11 cellular contexts compared by ENCODE assay signal in the genomic region with DNA sequence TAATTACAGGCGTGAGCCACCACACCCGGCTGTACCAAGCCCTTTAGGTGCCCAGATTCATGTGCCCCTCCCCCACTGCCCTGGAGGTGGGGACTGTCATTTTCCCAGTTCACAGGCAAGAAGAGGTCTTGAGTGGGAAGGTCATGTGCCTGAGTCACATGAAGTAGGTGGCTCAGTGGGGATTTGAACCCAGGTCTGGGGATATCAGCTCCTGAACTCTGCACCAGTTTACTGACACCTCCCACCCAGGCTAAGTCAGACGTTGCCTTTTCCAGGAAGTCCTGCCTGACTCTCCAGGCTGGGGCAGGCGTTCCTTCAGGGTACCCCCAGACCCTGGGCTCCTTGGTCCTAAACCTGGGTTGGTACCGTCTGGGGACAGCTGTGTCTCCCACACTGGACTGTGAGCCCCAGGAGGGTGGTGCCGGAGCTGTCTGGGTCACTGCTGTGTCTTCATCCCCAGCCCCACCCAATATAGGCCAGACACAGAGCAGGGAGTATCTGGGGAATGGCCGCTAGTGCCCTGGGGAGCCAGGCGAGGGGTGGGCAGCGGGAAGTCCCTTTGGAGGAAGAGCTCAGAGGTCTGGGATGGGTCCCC. TPM values are rescaled to one million over a fixed set of nuclear protein-coding genes. Genes with fewer than 3 reads are reported as not detected.
DNase-seq lines count a peak whose midpoint lies in the region; ATAC-seq and TF ChIP-seq lines count a peak whose summit lies in the region.
"Had no signal": no experiment of that assay in that cellular context is flagged by ENCODE, and none has a peak within 500 bp of the region (broad histone marks: within the 10 kb centered on the region; RNA-seq: fewer than 3 reads in every experiment).

No MANE protein-coding gene starts in this region.

- peaks cover 26 to 51% (median 41%) of the 10 kb centered on the region in 4 donors for H3K4me1 Mint-ChIP-seq in CD4-positive, alpha-beta memory T cell
- peaks cover 25 to 56% (median 50%) of the 10 kb centered on the region in 7 donors for H3K4me1 Mint-ChIP-seq in naive thymus-derived CD4-positive, alpha-beta T cell

- H3K27me3 ChIP-seq in CD4-positive, alpha-beta memory T cell (ENCODE audit: insufficient read depth, low read length) = no peaks in the 10 kb centered on the region
- H3K27me3 ChIP-seq in Panc1 (ENCODE audit: control insufficient read depth, insufficient read depth, low read length) = no peaks in the 10 kb centered on the region
- H3K27me3 ChIP-seq in effector memory CD4-positive, alpha-beta T cell (replicated peaks; ENCODE audit: control insufficient read depth, insufficient read depth, low read length, poor library complexity, severe bottlenecking) = no peaks in the 10 kb centered on the region
- H3K27me3 ChIP-seq in naive thymus-derived CD4-positive, alpha-beta T cell (ENCODE audit: control insufficient read depth in 2 of 2, insufficient read depth in 2 of 2, low read length in 2 of 2) = no peaks in the 10 kb centered on the region

- in situ Hi-C loops in Panc1 (cut with HindIII; ENCODE audit: low pct_unique_long_range_greater_than_20kb, low sequenced_read_pairs) = no loop called here

- intact Hi-C loops in CD4-positive, alpha-beta memory T cell (cut with micrococcal nuclease) = no loop called here
- intact Hi-C loops in Panc1 (cut with micrococcal nuclease; ENCODE audit: unreplicated experiment) = no loop called here
- intact Hi-C loops in naive thymus-derived CD4-positive, alpha-beta T cell (cut with micrococcal nuclease) = no loop called here

- BruUV-seq in Panc1 (replicated peaks; lab: Mats Ljungman, UMichigan) = no TSS peak

- POLR2A ChIA-PET in CD4-positive, alpha-beta memory T cell (lab: Charles Lee; ENCODE audit: partially characterized antibody) = interaction anchor here (1.1 kb wide), 1 partner anchor 126 kb away, joined by 3 read pairs; no protein-coding TSS in a partner anchor
- POLR2A ChIA-PET in Panc1 (lab: Charles Lee) = no interaction called here
- POLR2A ChIA-PET in naive thymus-derived CD4-positive, alpha-beta T cell (lab: Charles Lee) = interaction anchor here (1.0 to 1.7 kb wide), 2 partner anchors 8 to 13 kb away, joined by 4 read pairs; a partner anchor contains a TSS

- peak; percentile 32; the same call in 1 of the 2 replicates for ATAC-seq in Panc1
- no peak for ATAC-seq in naive thymus-derived CD4-positive, alpha-beta T cell
- no peak for ATAC-seq in GM19455 (IDR thresholded peaks at IDR 0.05; ENCODE audit: unreplicated experiment)

- peak overlapping the region; percentile 85 to 91 (median 91) for H3K27ac Mint-ChIP-seq in CD4-positive, alpha-beta memory T cell
- peak overlapping the region; percentile 25 to 89 (median 81) for H3K27ac Mint-ChIP-seq in naive thymus-derived CD4-positive, alpha-beta T cell

- H3K27me3 Mint-ChIP-seq in CD4-positive, alpha-beta memory T cell = no peaks in the 10 kb centered on the region
- H3K27me3 Mint-ChIP-seq in naive thymus-derived CD4-positive, alpha-beta T cell = no peaks in the 10 kb centered on the region

- no peak for DNase-seq in CD4-positive, alpha-beta memory T cell
- no peak for DNase-seq in Panc1 (ENCODE audit: low read depth, low spot score)
- DNase-seq in effector memory CD4-positive, alpha-beta T cell = no peak
- DNase-seq in naive thymus-derived CD4-positive, alpha-beta T cell = no peak
- DNase-seq in DMS153 treated with DMSO at 0.1 percent for 48 hours (lab: John Stamatoyannopoulos, UW; ENCODE audit: unreplicated experiment) = no peak
- no peak for DNase-seq in T1000 (lab: John Stamatoyannopoulos, UW)
- DNase-seq in activated gamma-delta T cell (lab: John Stamatoyannopoulos, UW) = no peak
- DNase-seq: DMS53, NCI-H2029, retina had no signal

- TF ChIP-seq CTCF in Panc1 (IDR thresholded peaks at IDR 0.05) = no peak

- H3K9me3 Mint-ChIP-seq in CD4-positive, alpha-beta memory T cell = no peaks in the 10 kb centered on the region
- no peaks in the 10 kb centered on the region for H3K9me3 Mint-ChIP-seq in naive thymus-derived CD4-positive, alpha-beta T cell

- no peaks in the 10 kb centered on the region for H3K9me3 ChIP-seq in CD4-positive, alpha-beta memory T cell (ENCODE audit: control insufficient read depth in 1 of 2, low read length in 2 of 2)
- no peaks in the 10 kb centered on the region for H3K9me3 ChIP-seq in Panc1 (ENCODE audit: control insufficient read depth, insufficient read depth, low read depth, low read length)
- H3K9me3 ChIP-seq in effector memory CD4-positive, alpha-beta T cell (ENCODE audit: control insufficient read depth, low read length) = no peaks in the 10 kb centered on the region
- H3K9me3 ChIP-seq in naive thymus-derived CD4-positive, alpha-beta T cell (ENCODE audit: control insufficient read depth in 2 of 3, low read length in 3 of 3) = no peaks in the 10 kb centered on the region

- H3K4me1 ChIP-seq in CD4-positive, alpha-beta memory T cell (ENCODE audit: insufficient read depth, low read length) = peaks cover 50% of the 10 kb centered on the region
- peaks cover 26% of the 10 kb centered on the region for H3K4me1 ChIP-seq in Panc1 (ENCODE audit: control insufficient read depth, insufficient read depth, low read length)
- peaks cover 28% of the 10 kb centered on the region for H3K4me1 ChIP-seq in effector memory CD4-positive, alpha-beta T cell (ENCODE audit: control insufficient read depth, insufficient read depth, low read length, poor library complexity, severe bottlenecking)
- peaks cover 24 to 38% of the 10 kb centered on the region in 2 donors for H3K4me1 ChIP-seq in naive thymus-derived CD4-positive, alpha-beta T cell (ENCODE audit: control insufficient read depth in 2 of 2, insufficient read depth in 2 of 2, low read length in 2 of 2)

- peak overlapping the region; percentile 70 for H3K27ac ChIP-seq in CD4-positive, alpha-beta memory T cell (ENCODE audit: low read depth, low read length)
- no peak overlapping the region for H3K27ac ChIP-seq in Panc1 (ENCODE audit: low read length)
- peak overlapping the region; percentile 71 for H3K27ac ChIP-seq in effector memory CD4-positive, alpha-beta T cell (ENCODE audit: insufficient read depth, low read length, poor library complexity, severe bottlenecking)
- H3K27ac ChIP-seq in naive thymus-derived CD4-positive, alpha-beta T cell (ENCODE audit: low read depth, low read length) = peak overlapping the region; percentile 59

- H3K36me3 ChIP-seq in CD4-positive, alpha-beta memory T cell (ENCODE audit: insufficient read depth, low read length) = peaks cover 14% of the 10 kb centered on the region
- H3K36me3 ChIP-seq in Panc1 (ENCODE audit: control insufficient read depth, insufficient read depth, low read length) = no peaks in the 10 kb centered on the region; the same call in 1 of the 2 replicates
- H3K36me3 ChIP-seq in effector memory CD4-positive, alpha-beta T cell (ENCODE audit: control insufficient read depth, insufficient read depth, low read length) = peaks cover 17% of the 10 kb centered on the region
- peaks cover 0 to 32% (median 3%) of the 10 kb centered on the region in 3 experiments for H3K36me3 ChIP-seq in naive thymus-derived CD4-positive, alpha-beta T cell (ENCODE audit: control insufficient read depth in 2 of 3, insufficient read depth in 3 of 3, low read length in 3 of 3)

- CTCF ChIA-PET in CD4-positive, alpha-beta memory T cell (lab: Charles Lee; ENCODE audit: partially characterized antibody) = interaction anchor here (1.1 to 2.2 kb wide), 5 partner anchors 8 to 126 kb away, joined by 3 to 7 read pairs (median 3); no protein-coding TSS in a partner anchor
- CTCF ChIA-PET in Panc1 (lab: Charles Lee) = interaction anchor here (0.6 kb wide), 1 partner anchor 41 kb away, joined by 6 read pairs; no protein-coding TSS in a partner anchor
- CTCF ChIA-PET in naive thymus-derived CD4-positive, alpha-beta T cell (lab: Charles Lee) = interaction anchor here (0.9 to 1.4 kb wide), 4 partner anchors 42 to 126 kb away, joined by 3 to 5 read pairs (median 4); no protein-coding TSS in a partner anchor

- H3K4me3 ChIP-seq in CD4-positive, alpha-beta memory T cell (ENCODE audit: low read length in 2 of 2) = no peak overlapping the region
- no peak overlapping the region for H3K4me3 ChIP-seq in Panc1 (ENCODE audit: low read depth in 2 of 2, low read length in 2 of 2)
- no peak overlapping the region for H3K4me3 ChIP-seq in effector memory CD4-positive, alpha-beta T cell (ENCODE audit: insufficient read depth, low read depth, low read length, poor library complexity, severe bottlenecking)
- no peak overlapping the region for H3K4me3 ChIP-seq in naive thymus-derived CD4-positive, alpha-beta T cell (ENCODE audit: low read length)

- peak overlapping the region in 6 of 8 donors; percentile 42 to 71 (median 53) for H3K4me3 Mint-ChIP-seq in CD4-positive, alpha-beta memory T cell
- H3K4me3 Mint-ChIP-seq in naive thymus-derived CD4-positive, alpha-beta T cell = peak overlapping the region in 6 of 10 donors; percentile 20 to 64 (median 48)

- peaks cover 10 to 29% of the 10 kb centered on the region in 2 donors for H3K36me3 Mint-ChIP-seq in CD4-positive, alpha-beta memory T cell
- H3K36me3 Mint-ChIP-seq in naive thymus-derived CD4-positive, alpha-beta T cell = peaks cover 0 to 25% (median 4%) of the 10 kb centered on the region in 5 donors

RNA-seq across cellular contexts. Expression of a gene that starts 8.6 kb away (rescaled TPM):
- 10 to 100 TPM; 89.8 to 92.8 TPM for total RNA-seq in CD4-positive, alpha-beta memory T cell
- polyA plus RNA-seq in CD4-positive, alpha-beta memory T cell = 10 to 100 TPM; 49.1 to 53.4 TPM
- total RNA-seq in Panc1 (2021; ENCODE audit: unreplicated experiment) = 101 TPM
- 108 TPM for polyA plus RNA-seq in Panc1 (2012; ENCODE audit: insufficient read length)
- total RNA-seq in naive thymus-derived CD4-positive, alpha-beta T cell = 100 to 1,000 TPM in 2 of 5 experiments, 10 to 100 TPM in 3; 71.3 to 206 (median 82.6) TPM
- polyA plus RNA-seq in naive thymus-derived CD4-positive, alpha-beta T cell = 10 to 100 TPM; 27.0 to 39.7 TPM

RNA-seq across cellular contexts. Expression of a gene that starts 17.7 kb away (rescaled TPM):
- 1 to 10 TPM; 5.8 to 7.9 TPM for total RNA-seq in CD4-positive, alpha-beta memory T cell
- polyA plus RNA-seq in CD4-positive, alpha-beta memory T cell = 1 to 10 TPM; 3.7 to 4.0 TPM
- total RNA-seq in Panc1 (2021; ENCODE audit: unreplicated experiment) = 3.3 TPM
- polyA plus RNA-seq in Panc1 (2012; ENCODE audit: insufficient read length) = 10.2 TPM
- 1 to 10 TPM; 1.3 to 8.5 (median 7.8) TPM for total RNA-seq in naive thymus-derived CD4-positive, alpha-beta T cell
- polyA plus RNA-seq in naive thymus-derived CD4-positive, alpha-beta T cell = 1 to 10 TPM; 2.8 to 4.0 TPM

RNA-seq across cellular contexts. Expression of a gene that starts 19.1 kb away (rescaled TPM):
- 1 to 10 TPM in 1 of 2 experiments, under 1 TPM in 1; 0.14 to 1.1 TPM for total RNA-seq in CD4-positive, alpha-beta memory T cell
- polyA plus RNA-seq in CD4-positive, alpha-beta memory T cell = under 1 TPM in 1 of 2 donors, not detected in 1; 0.48 TPM
- 15.6 TPM for total RNA-seq in Panc1 (2021; ENCODE audit: unreplicated experiment)
- polyA plus RNA-seq in Panc1 (2012; ENCODE audit: insufficient read length) = 31.9 TPM
- total RNA-seq in naive thymus-derived CD4-positive, alpha-beta T cell = 1 to 10 TPM in 4 of 5 experiments, under 1 TPM in 1; 0.86 to 3.1 (median 2.4) TPM
- polyA plus RNA-seq in naive thymus-derived CD4-positive, alpha-beta T cell = under 1 TPM; 0.30 to 0.37 TPM

RNA-seq across cellular contexts. Expression of a gene that starts 48.1 kb away (rescaled TPM):
- 1 to 10 TPM; 4.2 to 4.7 TPM for total RNA-seq in CD4-positive, alpha-beta memory T cell
- polyA plus RNA-seq in CD4-positive, alpha-beta memory T cell = 10 to 100 TPM; 12.5 to 17.1 TPM
- total RNA-seq in Panc1 (2021; ENCODE audit: unreplicated experiment) = 13.4 TPM
- 6.1 TPM for polyA plus RNA-seq in Panc1 (2012; ENCODE audit: insufficient read length)
- total RNA-seq in naive thymus-derived CD4-positive, alpha-beta T cell = 1,000 to 10,000 TPM in 1 of 5 experiments, 100 to 1,000 TPM in 1, 10 to 100 TPM in 2, 1 to 10 TPM in 1; 2.1 to 1,925 (median 22.8) TPM
- 1 to 10 TPM; 3.0 to 5.3 TPM for polyA plus RNA-seq in naive thymus-derived CD4-positive, alpha-beta T cell
